Comparison of ENCODE assay signal across 25 cellular contexts in genomic region chr12:124175731-124176130, GRCh38.
"Had no signal": no experiment of that assay in that cellular context is flagged by ENCODE, and none has a peak within 500 bp of the region (broad histone marks: within the 10 kb centered on the region; RNA-seq: fewer than 3 reads in every experiment).

No MANE protein-coding gene starts in this region.

- H3K9me3 Mint-ChIP-seq: activated naive CD8-positive, alpha-beta T cell treated with anti-CD3 and anti-CD28 coated beads, Interleukin-2, amount 50 U/mL, for 24 hours; immature natural killer cell; naive B cell had no signal

- H3K36me3 Mint-ChIP-seq: immature natural killer cell, naive B cell had no signal

- H3K27ac Mint-ChIP-seq: activated naive CD8-positive, alpha-beta T cell treated with anti-CD3 and anti-CD28 coated beads, Interleukin-2, amount 50 U/mL, for 24 hours; immature natural killer cell; naive B cell had no signal

- H3K4me3 Mint-ChIP-seq: activated naive CD8-positive, alpha-beta T cell treated with anti-CD3 and anti-CD28 coated beads, Interleukin-2, amount 50 U/mL, for 24 hours; immature natural killer cell; naive B cell had no signal

- ATAC-seq: activated naive CD8-positive, alpha-beta T cell treated with anti-CD3 and anti-CD28 coated beads, Interleukin-2, amount 50 U/mL, for 24 hours; left colon; pancreas; stimulated activated naive CD8-positive, alpha-beta T cell treated with anti-CD3 and anti-CD28 coated beads, Interleukin-15, Interleukin-2, amounts not matched to agents 100 U/mL and 50 U/mL, for 24 hours had no signal

- H3K4me1 Mint-ChIP-seq: activated naive CD8-positive, alpha-beta T cell treated with anti-CD3 and anti-CD28 coated beads, Interleukin-2, amount 50 U/mL, for 24 hours; immature natural killer cell; naive B cell had no signal

- DNase-seq: activated CD4-positive, alpha-beta T cell treated with anti-CD3 and anti-CD28 coated beads for 4 hours; activated CD4-positive, alpha-beta T cell treated with anti-CD3 and anti-CD28 coated beads, Interleukin-2, amount 50 U/mL, for 4 hours; activated CD8-positive, alpha-beta memory T cell treated with anti-CD3 and anti-CD28 coated beads for 24 hours; activated gamma-delta T cell; activated naive CD4-positive, alpha-beta T cell treated with anti-CD3 and anti-CD28 coated beads, Interleukin-2, amount 50 U/mL, for 16 hours; activated naive CD8-positive, alpha-beta T cell treated with anti-CD3 and anti-CD28 coated beads, Interleukin-2, amount 50 U/mL, for 24 hours; amygdala; central memory CD4-positive, alpha-beta T cell; colonic mucosa; effector CD8-positive, alpha-beta T cell; head of caudate nucleus; hypothalamus; immature natural killer cell; kidney; left colon; mammary epithelial cell; naive B cell; pancreas; retina; stimulated activated CD4-positive, alpha-beta T cell treated with anti-CD3 and anti-CD28 coated beads, Interleukin-12 subunit alpha, Interleukin-12 subunit beta, amount 100 ng/mL, for 4 hours; stimulated activated CD4-positive, alpha-beta T cell treated with anti-CD3 and anti-CD28 coated beads, Interleukin-4, amount 100 ng/mL, for 1 hour; stimulated activated naive CD8-positive, alpha-beta T cell treated with anti-CD3 and anti-CD28 coated beads, Interleukin-15, Interleukin-2, amounts not matched to agents 100 U/mL and 50 U/mL, for 24 hours; testis; trophoblast cell; uterus had no signal
